10 cellular contexts compared by ENCODE assay signal in genomic region chr1:181397841-181398240, GRCh38.
DNase-seq lines count a peak whose midpoint lies in the region; ATAC-seq and TF ChIP-seq lines count a peak whose summit lies in the region.
"Had no signal": no experiment of that assay in that cellular context is flagged by ENCODE, and none has a peak within 500 bp of the region (broad histone marks: within the 10 kb centered on the region; RNA-seq: fewer than 3 reads in every experiment).

No MANE protein-coding gene starts in this region.

- 49 to 57% methylated on average over 2 to 3 of the region's 3 CpGs for WGBS in transverse colon (ENCODE audit: low coverage in 1 of 2), 2 donors

- peak overlapping the region; percentile 55 for H3K4me3 Mint-ChIP-seq in activated T-helper 2 cell treated with anti-CD3 and anti-CD28 coated beads, Interferon-gamma antibody, Interleukin-2, Interleukin-4, amounts not matched to agents 10 μg/mL and 5 μg/mL and 100 μg/mL, durations not matched to agents 14 hours and 24 hours and 36 hours (ENCODE audit: low read depth)
- H3K4me3 Mint-ChIP-seq in GM23338: no peak overlapping the region

- H3K9me2 ChIP-seq in GM23338 (ENCODE audit: insufficient read depth): 0 out of 2 replicates have a peak, but pooled peaks cover 4% of the 10 kb centered on the region

- no peaks in the 10 kb centered on the region for H3K9me3 Mint-ChIP-seq in activated T-helper 2 cell treated with anti-CD3 and anti-CD28 coated beads, Interferon-gamma antibody, Interleukin-2, Interleukin-4, amounts not matched to agents 10 μg/mL and 5 μg/mL and 100 μg/mL, durations not matched to agents 14 hours and 24 hours and 36 hours
- no peaks in the 10 kb centered on the region for H3K9me3 Mint-ChIP-seq in GM23338

- no peaks in the 10 kb centered on the region for H3K79me2 ChIP-seq in GM23338 (replicated peaks; ENCODE audit: insufficient read depth)

- peak overlapping the region; percentile 80 for H3K27ac Mint-ChIP-seq in activated T-helper 2 cell treated with anti-CD3 and anti-CD28 coated beads, Interferon-gamma antibody, Interleukin-2, Interleukin-4, amounts not matched to agents 10 μg/mL and 5 μg/mL and 100 μg/mL, durations not matched to agents 14 hours and 24 hours and 36 hours
- no peak overlapping the region for H3K27ac Mint-ChIP-seq in GM23338

- TF ChIP-seq CTCF in GM10248 (IDR thresholded peaks at IDR 0.05; ENCODE audit: control extremely low read depth, extremely low read depth, low read depth, missing control alignments): no peak
- no peak for TF ChIP-seq CTCF in GM23338 (conservative IDR thresholded peaks at IDR 0.05; ENCODE audit: low read depth in 2 of 2)
- no peak for TF ChIP-seq CTCF in transverse colon (IDR thresholded peaks at IDR 0.05)

- no peaks in the 10 kb centered on the region for H3K9me3 ChIP-seq in transverse colon

- in situ Hi-C loops in transverse colon (cut with MboI; ENCODE audit: low pct_ligation_motif_present in 1 of 4, low pct_unique_long_range_greater_than_20kb in 1 of 4, low sequenced_read_pairs in 3 of 4): no loop called here

- H3K27me3 Mint-ChIP-seq in activated T-helper 2 cell treated with anti-CD3 and anti-CD28 coated beads, Interferon-gamma antibody, Interleukin-2, Interleukin-4, amounts not matched to agents 10 μg/mL and 5 μg/mL and 100 μg/mL, durations not matched to agents 14 hours and 24 hours and 36 hours (ENCODE audit: low read depth): no peaks in the 10 kb centered on the region
- peaks cover 2% of the 10 kb centered on the region for H3K27me3 Mint-ChIP-seq in GM23338 (ENCODE audit: insufficient read depth, low read depth, poor library complexity)

- H3K4me3 ChIP-seq in GM23338: no peak overlapping the region
- no peak overlapping the region for H3K4me3 ChIP-seq in transverse colon

- POLR2A ChIA-PET in GM10248 (lab: Yijun Ruan, JAX): interaction anchor here (0.9 to 1.3 kb wide), 2 partner anchors 19 to 36 kb away, joined by 3 read pairs; no protein-coding TSS in a partner anchor

- H3K4me1 ChIP-seq in GM23338 (ENCODE audit: insufficient read depth) (no peaks in the 10 kb centered on the region), transverse colon (no peaks in the 10 kb centered on the region)

- ATAC-seq in GM19324 (IDR thresholded peaks at IDR 0.05; ENCODE audit: low FRiP score, unreplicated experiment) (peak; percentile 76), HG03159 (IDR thresholded peaks at IDR 0.05; ENCODE audit: unreplicated experiment) (peak; percentile 46), GM23338 (no peak)
- ATAC-seq: left cardiac atrium had no signal

- no peak for TF ChIP-seq EP300 in transverse colon (IDR thresholded peaks at IDR 0.05; ENCODE audit: low read depth)

- TF ChIP-seq POLR2A in transverse colon (IDR thresholded peaks at IDR 0.05): no peak

- intact Hi-C loops in activated T-helper 2 cell treated with anti-CD3 and anti-CD28 coated beads, Interferon-gamma antibody, Interleukin-2, Interleukin-4, amounts not matched to agents 10 μg/mL and 5 μg/mL and 100 μg/mL, durations not matched to agents 14 hours and 24 hours and 36 hours (cut with micrococcal nuclease): loop anchor here (1.0 to 10.0 kb wide), 5 partner anchors 18 to 637 kb away; partner anchors contain the start of genes IER5 and STX6
- intact Hi-C loops in transverse colon (cut with DNase I; ENCODE audit: low total_unique reads): no loop called here

- H3K27me3 ChIP-seq in GM23338 (ENCODE audit: insufficient read depth): no peaks in the 10 kb centered on the region
- H3K27me3 ChIP-seq in transverse colon: no peaks in the 10 kb centered on the region

- CTCF ChIA-PET in GM10248 (lab: Yijun Ruan, JAX): interaction anchor here (0.7 to 8.3 kb wide), 11 partner anchors 9 to 209 kb away, joined by 3 to 53 read pairs (median 7); no protein-coding TSS in a partner anchor

- H3K4me2 ChIP-seq in GM23338: no peak overlapping the region

- H4K20me1 ChIP-seq in GM23338 (replicated peaks; ENCODE audit: insufficient read depth): no peaks in the 10 kb centered on the region

- H3K27ac ChIP-seq in GM23338 (ENCODE audit: low read depth): no peak overlapping the region
- no peak overlapping the region for H3K27ac ChIP-seq in transverse colon

- no peaks in the 10 kb centered on the region for H3K36me3 Mint-ChIP-seq in activated T-helper 2 cell treated with anti-CD3 and anti-CD28 coated beads, Interferon-gamma antibody, Interleukin-2, Interleukin-4, amounts not matched to agents 10 μg/mL and 5 μg/mL and 100 μg/mL, durations not matched to agents 14 hours and 24 hours and 36 hours (ENCODE audit: low read depth)
- H3K36me3 Mint-ChIP-seq in GM23338 (ENCODE audit: low read depth): no peaks in the 10 kb centered on the region

- peaks cover 35% of the 10 kb centered on the region for H3K4me1 Mint-ChIP-seq in activated T-helper 2 cell treated with anti-CD3 and anti-CD28 coated beads, Interferon-gamma antibody, Interleukin-2, Interleukin-4, amounts not matched to agents 10 μg/mL and 5 μg/mL and 100 μg/mL, durations not matched to agents 14 hours and 24 hours and 36 hours (ENCODE audit: low read depth)
- no peaks in the 10 kb centered on the region for H3K4me1 Mint-ChIP-seq in GM23338

- H2AFZ ChIP-seq in GM23338: no peak overlapping the region

- DNase-seq in GM10248 (ENCODE audit: extremely low spot score) (peak; percentile 54), GM23338 (ENCODE audit: low spot score) (no peak), transverse colon (no peak), UCSD-AML1 (lab: John Stamatoyannopoulos, UW; ENCODE audit: unreplicated experiment) (no peak)
- peak; percentile 40 for DNase-seq in activated T-helper 2 cell treated with anti-CD3 and anti-CD28 coated beads, Interferon-gamma antibody, Interleukin-2, Interleukin-4, amounts not matched to agents 10 μg/mL and 5 μg/mL and 100 μg/mL, durations not matched to agents 14 hours and 24 hours and 36 hours (ENCODE audit: low spot score)
- DNase-seq in stimulated activated CD4-positive, alpha-beta T cell treated with anti-CD3 and anti-CD28 coated beads, Interleukin-4, amount 100 ng/mL, for 24 hours: no peak
- DNase-seq: dermis blood vessel endothelial cell, left cardiac atrium had no signal

- H3K36me3 ChIP-seq in GM23338 (ENCODE audit: insufficient read depth): no peaks in the 10 kb centered on the region
- no peaks in the 10 kb centered on the region for H3K36me3 ChIP-seq in transverse colon

- no peaks in the 10 kb centered on the region for H3F3A ChIP-seq in GM23338 (replicated peaks; ENCODE audit: low read depth)

TF ChIP-seq in GM23338, 12 proteins besides CTCF, POLR2A, EP300 and RAD21 (continues in another document):
- TF ChIP-seq POLR2AphosphoS5 (IDR thresholded peaks at IDR 0.05; ENCODE audit: low read depth) (no peak), ZNF114 (CRISPR knock-in tag; IDR thresholded peaks at IDR 0.05) (no peak), NANOG (IDR thresholded peaks at IDR 0.05; ENCODE audit: borderline replicate concordance) (no peak), REST (IDR thresholded peaks at IDR 0.05; ENCODE audit: unreplicated experiment) (no peak), EZH2 (IDR thresholded peaks at IDR 0.05; ENCODE audit: low read depth, unreplicated experiment) (no peak), ETS1 (IDR thresholded peaks at IDR 0.05) (no peak), JUNB (IDR thresholded peaks at IDR 0.05; ENCODE audit: unreplicated experiment) (no peak), ZNF331 (CRISPR knock-in tag; IDR thresholded peaks at IDR 0.05; ENCODE audit: low read depth) (no peak), STAT1 (IDR thresholded peaks at IDR 0.05; ENCODE audit: unreplicated experiment) (no peak), CREB1 (CRISPR knock-in tag; IDR thresholded peaks at IDR 0.05; ENCODE audit: low read depth) (no peak)

Comparison
In these comparisons a context has a peak if more than half of its experiments do, and no peak if none do; other contexts are left out.
1. DNase-seq: peak in GM10248 (single experiment) and activated T-helper 2 cell treated with anti-CD3 and anti-CD28 coated beads, Interferon-gamma antibody, Interleukin-2, Interleukin-4, amounts not matched to agents 10 μg/mL and 5 μg/mL and 100 μg/mL, durations not matched to agents 14 hours and 24 hours and 36 hours (single experiment); none in GM23338 (single experiment), stimulated activated CD4-positive, alpha-beta T cell treated with anti-CD3 and anti-CD28 coated beads, Interleukin-4, amount 100 ng/mL, for 24 hours (single experiment), transverse colon (single experiment) and UCSD-AML1 (single experiment).